Comparison of ENCODE assay signal across 1 cellular context in the genomic region with DNA sequence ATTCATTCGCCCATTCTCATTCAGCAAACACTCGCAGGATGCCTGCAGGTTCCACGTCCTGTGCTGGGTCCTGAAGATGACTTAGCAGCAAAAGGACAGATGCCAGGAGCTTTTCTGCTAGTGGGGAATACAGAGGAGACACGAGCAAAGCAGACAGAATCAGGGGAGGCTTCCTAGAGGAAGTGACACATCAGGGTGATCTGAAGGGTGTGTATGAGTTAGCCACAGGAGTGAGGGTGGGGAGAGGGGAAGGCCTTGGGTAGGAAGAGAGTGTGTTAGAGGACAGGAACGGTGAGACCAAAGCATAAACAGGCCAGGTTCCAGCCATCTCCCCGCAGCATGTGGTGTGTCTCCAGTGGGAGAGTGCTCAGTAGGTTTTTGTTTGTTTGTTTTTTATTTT.
TF ChIP-seq lines count a peak whose summit lies in the region.

No MANE protein-coding gene starts in this region.

TF ChIP-seq in IMR-90, 13 proteins besides CTCF, POLR2A, EP300 and RAD21:
- TF ChIP-seq SMC3 (IDR thresholded peaks at IDR 0.05; ENCODE audit: low read depth, low read length) (no peak), CEBPB (IDR thresholded peaks at IDR 0.05; ENCODE audit: low read depth, low read length) (no peak), MXI1 (IDR thresholded peaks at IDR 0.05; ENCODE audit: borderline replicate concordance, low read depth, low read length) (no peak), MAFK (IDR thresholded peaks at IDR 0.05; ENCODE audit: low read depth, low read length) (no peak), RCOR1 (IDR thresholded peaks at IDR 0.05; ENCODE audit: insufficient replicate concordance, low read length) (no peak), CHD1 (IDR thresholded peaks at IDR 0.05; ENCODE audit: low read depth, low read length) (no peak), FOS (IDR thresholded peaks at IDR 0.05; ENCODE audit: low read depth, low read length) (no peak), RFX5 (IDR thresholded peaks at IDR 0.05; ENCODE audit: low read depth, low read length) (no peak), MAZ (IDR thresholded peaks at IDR 0.05; ENCODE audit: borderline replicate concordance, low read depth, low read length) (no peak), BHLHE40 (IDR thresholded peaks at IDR 0.05; ENCODE audit: low read depth, low read length) (no peak), NFE2L2 (IDR thresholded peaks at IDR 0.05; ENCODE audit: low read depth, low read length) (no peak)
- TF ChIP-seq, protein P1, sequence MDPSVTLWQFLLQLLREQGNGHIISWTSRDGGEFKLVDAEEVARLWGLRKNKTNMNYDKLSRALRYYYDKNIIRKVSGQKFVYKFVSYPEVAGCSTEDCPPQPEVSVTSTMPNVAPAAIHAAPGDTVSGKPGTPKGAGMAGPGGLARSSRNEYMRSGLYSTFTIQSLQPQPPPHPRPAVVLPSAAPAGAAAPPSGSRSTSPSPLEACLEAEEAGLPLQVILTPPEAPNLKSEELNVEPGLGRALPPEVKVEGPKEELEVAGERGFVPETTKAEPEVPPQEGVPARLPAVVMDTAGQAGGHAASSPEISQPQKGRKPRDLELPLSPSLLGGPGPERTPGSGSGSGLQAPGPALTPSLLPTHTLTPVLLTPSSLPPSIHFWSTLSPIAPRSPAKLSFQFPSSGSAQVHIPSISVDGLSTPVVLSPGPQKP (IDR thresholded peaks at IDR 0.05; ENCODE audit: borderline replicate concordance, low read depth, low read length): no peak
- TF ChIP-seq, protein P2, sequence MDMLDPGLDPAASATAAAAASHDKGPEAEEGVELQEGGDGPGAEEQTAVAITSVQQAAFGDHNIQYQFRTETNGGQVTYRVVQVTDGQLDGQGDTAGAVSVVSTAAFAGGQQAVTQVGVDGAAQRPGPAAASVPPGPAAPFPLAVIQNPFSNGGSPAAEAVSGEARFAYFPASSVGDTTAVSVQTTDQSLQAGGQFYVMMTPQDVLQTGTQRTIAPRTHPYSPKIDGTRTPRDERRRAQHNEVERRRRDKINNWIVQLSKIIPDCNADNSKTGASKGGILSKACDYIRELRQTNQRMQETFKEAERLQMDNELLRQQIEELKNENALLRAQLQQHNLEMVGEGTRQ (IDR thresholded peaks at IDR 0.05; ENCODE audit: low read depth, low read length): no peak
TF ChIP-seq in IMR-90: peak in this region for 0.
